13 cellular contexts compared by ENCODE assay signal in the genomic region with DNA sequence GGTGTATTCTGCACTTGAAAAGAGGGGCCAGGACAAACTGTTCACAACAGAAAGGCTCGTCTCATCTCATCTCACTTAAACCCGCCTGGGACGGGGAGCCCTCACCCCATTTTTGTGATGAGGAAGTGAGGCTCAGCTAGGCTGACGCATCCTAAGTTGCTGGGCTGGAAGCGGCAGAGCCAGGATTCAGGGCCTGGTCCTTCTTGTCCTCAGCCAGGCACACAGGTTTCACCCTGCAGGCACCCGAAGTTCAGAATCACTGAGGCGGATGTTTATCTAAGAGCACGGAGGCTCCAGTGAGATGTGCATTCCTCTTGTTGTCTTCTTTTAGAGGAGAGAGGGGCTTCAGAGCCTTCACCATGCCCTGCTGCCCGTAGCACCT. TPM values are rescaled to one million over a fixed set of nuclear protein-coding genes. Genes with fewer than 3 reads are reported as not detected.
DNase-seq lines count a peak whose midpoint lies in the region; ATAC-seq and TF ChIP-seq lines count a peak whose summit lies in the region.
"Had no signal": no experiment of that assay in that cellular context is flagged by ENCODE, and none has a peak within 500 bp of the region (broad histone marks: within the 10 kb centered on the region; RNA-seq: fewer than 3 reads in every experiment).

No MANE protein-coding gene starts in this region.

- H3K4me1 ChIP-seq in SK-N-SH (ENCODE audit: control insufficient read depth in 1 of 2, insufficient read depth in 2 of 2, low read depth in 1 of 2, low read length in 1 of 2) = peaks cover 35 to 52% of the 10 kb centered on the region in 2 experiments
- peaks cover 41% of the 10 kb centered on the region for H3K4me1 ChIP-seq in endodermal cell (ENCODE audit: control insufficient read depth, insufficient read depth, low read length)
- peaks cover 14 to 18% (median 16%) of the 10 kb centered on the region in 4 donors for H3K4me1 ChIP-seq in upper lobe of left lung

- H3K27ac ChIP-seq in SK-N-SH (ENCODE audit: low read depth in 2 of 2, low read length in 1 of 2) (no peak overlapping the region), endodermal cell (ENCODE audit: low read depth, low read length) (no peak overlapping the region), upper lobe of left lung (peak overlapping the region in 3 of 4 donors; percentile 15 to 28 (median 21))
- H3K27ac ChIP-seq: 22Rv1 had no signal

- H3K79me2 ChIP-seq in SK-N-SH (ENCODE audit: insufficient read depth) = no peaks in the 10 kb centered on the region

- H3K9me3 ChIP-seq in SK-N-SH (no peaks in the 10 kb centered on the region), endodermal cell (ENCODE audit: control insufficient read depth, low read length) (no peaks in the 10 kb centered on the region), upper lobe of left lung (no peaks in the 10 kb centered on the region)

- H3K27me3 ChIP-seq in SK-N-SH (ENCODE audit: insufficient read depth) (no peaks in the 10 kb centered on the region), endodermal cell (ENCODE audit: control insufficient read depth, insufficient read depth, low read length, poor library complexity, severe bottlenecking) (no peaks in the 10 kb centered on the region), upper lobe of left lung (no peaks in the 10 kb centered on the region)

- TF ChIP-seq RAD21 in SK-N-SH (IDR thresholded peaks at IDR 0.05; ENCODE audit: low read length) = no peak

- no peaks in the 10 kb centered on the region for H3K36me3 ChIP-seq in SK-N-SH (replicated peaks in 1 of 2; ENCODE audit: control insufficient read depth in 1 of 2, insufficient read depth in 2 of 2, low read length in 1 of 2)
- H3K36me3 ChIP-seq in endodermal cell (ENCODE audit: control insufficient read depth, insufficient read depth, low read length) = no peaks in the 10 kb centered on the region
- no peaks in the 10 kb centered on the region for H3K36me3 ChIP-seq in upper lobe of left lung

- H3K27me3 Mint-ChIP-seq in endodermal cell (ENCODE audit: insufficient read depth) (no peaks in the 10 kb centered on the region), nephron progenitor cell (ENCODE audit: low read depth, poor library complexity) (peaks cover 14% of the 10 kb centered on the region)

- H3K36me3 Mint-ChIP-seq in endodermal cell (ENCODE audit: low read depth) (no peaks in the 10 kb centered on the region), nephron progenitor cell (ENCODE audit: low read depth) (no peaks in the 10 kb centered on the region)

- no peaks in the 10 kb centered on the region for H3K9me2 ChIP-seq in SK-N-SH

- peak overlapping the region; percentile 16; the same call in 1 of the 2 replicates for H3K4me2 ChIP-seq in SK-N-SH

- TF ChIP-seq CTCF in SK-N-SH (IDR thresholded peaks at IDR 0.05) (no peak), endodermal cell (conservative IDR thresholded peaks at IDR 0.05) (no peak), nephron progenitor cell (IDR thresholded peaks at IDR 0.05) (no peak), upper lobe of left lung (IDR thresholded peaks at IDR 0.05) (no peak)

- intact Hi-C loops in Right ventricle myocardium superior (cut with DNase I) = no loop called here

- H2AFZ ChIP-seq in SK-N-SH (ENCODE audit: low read depth) = no peak overlapping the region

- CTCF ChIA-PET in SK-N-SH (lab: Yijun Ruan, JAX) = interaction anchor here (1.1 to 2.7 kb wide), 2 partner anchors 50 to 179 kb away, joined by 4 to 7 read pairs; no protein-coding TSS in a partner anchor

- WGBS in SK-N-SH (ENCODE audit: low lambda C conversion rate) = 96% methylated on average over 8 of the region's 9 CpGs
- 88 to 97% methylated on average over 6 to 9 of the region's 9 CpGs for WGBS in endodermal cell (ENCODE audit: insufficient coverage in 1 of 2, insufficient read length in 1 of 2), 2 experiments
- 82 to 83% methylated on average over 9 of the region's 9 CpGs for WGBS in upper lobe of left lung, 2 donors

- no peak for TF ChIP-seq POLR2A in upper lobe of left lung (IDR thresholded peaks at IDR 0.05)

- ATAC-seq in SK-N-SH treated with all-trans-retinoic acid at 6 μM for 48 hours = no peak
- no peak for ATAC-seq in upper lobe of left lung (ENCODE audit: low FRiP score in 2 of 2)
- ATAC-seq in Right ventricle myocardium superior (ENCODE audit: poor library complexity) = no peak
- no peak for ATAC-seq in HG02938 (IDR thresholded peaks at IDR 0.05; ENCODE audit: unreplicated experiment)

- H3F3A ChIP-seq in SK-N-SH (replicated peaks; ENCODE audit: insufficient read depth) = peaks cover 27% of the 10 kb centered on the region

- H3K4me1 Mint-ChIP-seq in endodermal cell (peaks cover 56% of the 10 kb centered on the region), nephron progenitor cell (peaks cover 54% of the 10 kb centered on the region)

- peak overlapping the region; percentile 80 for H3K27ac Mint-ChIP-seq in endodermal cell
- peak overlapping the region; percentile 90 for H3K27ac Mint-ChIP-seq in nephron progenitor cell

- in situ Hi-C loops in G401 (cut with HindIII; ENCODE audit: low sequenced_read_pairs) = no loop called here

- no peak for TF ChIP-seq EP300 in SK-N-SH (IDR thresholded peaks at IDR 0.05; ENCODE audit: borderline replicate concordance in 1 of 2, low read depth in 1 of 2, low read length in 1 of 2)
- TF ChIP-seq EP300 in upper lobe of left lung (IDR thresholded peaks at IDR 0.05) = no peak

- no peak for DNase-seq in SK-N-SH
- DNase-seq in endodermal cell = no peak
- DNase-seq in nephron progenitor cell = no peak
- DNase-seq in upper lobe of left lung = no peak
- DNase-seq in Right ventricle myocardium superior = no peak
- DNase-seq in G401 (ENCODE audit: low spot score) = no peak
- DNase-seq: C1 segment of cervical spinal cord, DMS 273 treated with DMSO at 0.1 percent for 48 hours, NCI-H345, NCI-H526 treated with DMSO at 0.1 percent for 48 hours had no signal

- POLR2A ChIA-PET in SK-N-SH (lab: Yijun Ruan, JAX) = no interaction called here

- H3K9ac ChIP-seq in SK-N-SH = no peak overlapping the region
- no peak overlapping the region for H3K9ac ChIP-seq in endodermal cell (ENCODE audit: extremely low read depth, low read length, poor library complexity, severe bottlenecking)

- H3K4me3 Mint-ChIP-seq in endodermal cell (no peak overlapping the region), nephron progenitor cell (peak overlapping the region; percentile 15)

- no peaks in the 10 kb centered on the region for H4K20me1 ChIP-seq in SK-N-SH (ENCODE audit: insufficient read depth)

- H3K4me3 ChIP-seq in SK-N-SH (ENCODE audit: low read depth in 2 of 2, low read length in 1 of 2) (no peak overlapping the region), endodermal cell (ENCODE audit: low read length) (no peak overlapping the region), upper lobe of left lung (no peak overlapping the region)

- H3K9me3 Mint-ChIP-seq in endodermal cell (no peaks in the 10 kb centered on the region), nephron progenitor cell (no peaks in the 10 kb centered on the region)

TF ChIP-seq in SK-N-SH, 30 proteins besides CTCF, POLR2A, EP300 and RAD21:
- no peak for TF ChIP-seq GABPA (IDR thresholded peaks at IDR 0.05; ENCODE audit: low read depth)
- no peak for TF ChIP-seq FOXM1 (IDR thresholded peaks at IDR 0.05; ENCODE audit: low read depth)

TF ChIP-seq in SK-N-SH treated with all-trans-retinoic acid at 6 μM for 48 hours, 23 proteins besides CTCF, POLR2A, EP300 and RAD21 (continues in another document):
- TF ChIP-seq ZNF70 (CRISPR knock-in tag; IDR thresholded peaks at IDR 0.05) = no peak
- TF ChIP-seq ZFP3 (CRISPR knock-in tag; IDR thresholded peaks at IDR 0.05) = no peak
- no peak for TF ChIP-seq GLIS3 (CRISPR knock-in tag; IDR thresholded peaks at IDR 0.05)
- no peak for TF ChIP-seq ZNF8 (CRISPR knock-in tag; IDR thresholded peaks at IDR 0.05)
- no peak for TF ChIP-seq ZNF565 (CRISPR knock-in tag; conservative IDR thresholded peaks at IDR 0.05; ENCODE audit: low read depth)
- TF ChIP-seq TOX (CRISPR knock-in tag; IDR thresholded peaks at IDR 0.05; ENCODE audit: borderline replicate concordance) = no peak
- TF ChIP-seq CSRNP3 (CRISPR knock-in tag; IDR thresholded peaks at IDR 0.05) = no peak
- no peak for TF ChIP-seq ISL1 (CRISPR knock-in tag; IDR thresholded peaks at IDR 0.05)
- TF ChIP-seq OSR1 (CRISPR knock-in tag; IDR thresholded peaks at IDR 0.05) = no peak
- TF ChIP-seq, protein P1, sequence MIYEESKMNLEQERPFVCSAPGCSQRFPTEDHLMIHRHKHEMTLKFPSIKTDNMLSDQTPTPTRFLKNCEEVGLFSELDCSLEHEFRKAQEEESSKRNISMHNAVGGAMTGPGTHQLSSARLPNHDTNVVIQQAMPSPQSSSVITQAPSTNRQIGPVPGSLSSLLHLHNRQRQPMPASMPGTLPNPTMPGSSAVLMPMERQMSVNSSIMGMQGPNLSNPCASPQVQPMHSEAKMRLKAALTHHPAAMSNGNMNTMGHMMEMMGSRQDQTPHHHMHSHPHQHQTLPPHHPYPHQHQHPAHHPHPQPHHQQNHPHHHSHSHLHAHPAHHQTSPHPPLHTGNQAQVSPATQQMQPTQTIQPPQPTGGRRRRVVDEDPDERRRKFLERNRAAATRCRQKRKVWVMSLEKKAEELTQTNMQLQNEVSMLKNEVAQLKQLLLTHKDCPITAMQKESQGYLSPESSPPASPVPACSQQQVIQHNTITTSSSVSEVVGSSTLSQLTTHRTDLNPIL (CRISPR knock-in tag; IDR thresholded peaks at IDR 0.05; ENCODE audit: low read depth) = no peak

RNA-seq across cellular contexts. Expression of gene PLXNA1, which starts 51.1 kb away (rescaled TPM):
- polyA plus RNA-seq in SK-N-SH (2012; rRNA removed) = 48.1 and 48.7 TPM in 2 replicates
- 13.2 and 23.6 TPM in 2 replicates for polyA plus RNA-seq in SK-N-SH (2012; cell fraction: cytosol; rRNA removed)
- polyA plus RNA-seq in SK-N-SH (2012; cell fraction: nucleus; rRNA removed) = 104 and 115 TPM in 2 replicates
- total RNA-seq in endodermal cell (10 to 100 TPM; 66.3 to 79.4 TPM), upper lobe of left lung (10 to 100 TPM; 48.0 to 94.3 (median 73.7) TPM), Right ventricle myocardium superior (23.2 TPM)
- polyA plus RNA-seq in endodermal cell (2013, experiment 1 of 2) = 64.5 TPM
- polyA plus RNA-seq in endodermal cell (2013, experiment 2 of 2) = 61.1 TPM
- 23.4 and 32.1 TPM in 2 replicates for total RNA-seq in G401 (2014; rRNA removed; shearing (Covaris generic))

Comparison
In these comparisons a context has a peak if more than half of its experiments do, and no peak if none do; other contexts are left out.
1. H3K27ac ChIP-seq: peak in upper lobe of left lung (3 of 4); none in SK-N-SH (0 of 2) and endodermal cell (single experiment).